In genomic region chr9:24708808-24709207, GRCh38 we compare ENCODE assay signal across 30 cellular contexts.
"Had no signal": no experiment of that assay in that cellular context is flagged by ENCODE, and none has a peak within 500 bp of the region (broad histone marks: within the 10 kb centered on the region; RNA-seq: fewer than 3 reads in every experiment).

No MANE protein-coding gene starts in this region.

- ATAC-seq: Panc1, Right ventricle myocardium inferior, SK-N-SH treated with all-trans-retinoic acid at 6 μM for 48 hours, T-cell had no signal

- H3K4me2 ChIP-seq: PC-9 had no signal

- H3K9me3 ChIP-seq: SJCRH30 had no signal

- H3K27me3 ChIP-seq: SJCRH30 had no signal

- H3K27ac ChIP-seq: PC-9, RWPE1, SJCRH30, SK-N-MC had no signal

- H3K4me3 ChIP-seq: PC-9, SJCRH30, SK-N-MC had no signal

- H2AFZ ChIP-seq: PC-9 had no signal

- H3K36me3 ChIP-seq: SJCRH30 had no signal

- DNase-seq: Karpas-422, NCI-H1048, NCI-H1092 treated with DMSO at 0.1 percent for 48 hours, NCI-H1105 treated with DMSO at 0.1 percent for 48 hours, NCI-H1417, NCI-H1436, NCI-H146, NCI-H1694 treated with DMSO at 0.1 percent for 48 hours, NCI-H187 treated with DMSO at 0.1 percent for 48 hours, NCI-H2029, NCI-H2081, NCI-H2171 treated with DMSO at 0.1 percent for 48 hours, NCI-H2227 treated with DMSO at 0.1 percent for 48 hours, NCI-H345, NCI-H446, NCI-H510A treated with DMSO at 0.1 percent for 48 hours, NCI-H524 treated with DMSO at 0.1 percent for 48 hours, NCI-H526 treated with DMSO at 0.1 percent for 48 hours, NCI-H748 treated with DMSO at 0.1 percent for 48 hours, NCI-H82, PC-9, SHP77, SIG-M5, SJCRH30, T-cell had no signal

- H3K4me1 ChIP-seq: SJCRH30 had no signal
